8 cellular contexts compared by ENCODE assay signal in genomic region chr3:10026084-10026890, GRCh38. TPM values are rescaled to one million over a fixed set of nuclear protein-coding genes. Genes with fewer than 3 reads are reported as not detected.
DNase-seq lines count a peak whose midpoint lies in the region; ATAC-seq and TF ChIP-seq lines count a peak whose summit lies in the region.

Gene FANCD2 (plus strand): TSS chr3:10026437. CDS start chr3:10028658, 2,221 bp downstream.

- peak within 1 kb of the TSS; percentile 67 for H3K4me3 ChIP-seq in hepatocyte
- H3K4me3 ChIP-seq in retinal pigment epithelial cell (ENCODE audit: low read length), result peak within 1 kb of the TSS; percentile 97

- peak within 1 kb of the TSS; percentile 95 for H3K4me2 ChIP-seq in hepatocyte

- peaks cover 9% of the 10 kb centered on the region for H3K4me1 ChIP-seq in hepatocyte (ENCODE audit: insufficient read depth)

- WGBS in hepatocyte (ENCODE audit: low lambda C conversion rate, missing lambda C conversion rate), result under 1% methylated on average over 61 of the region's 61 CpGs

- H3K27ac ChIP-seq in hepatocyte, result peak within 1 kb of the TSS; percentile 68

- no peaks in the 10 kb centered on the region for H3K36me3 ChIP-seq in hepatocyte (replicated peaks; ENCODE audit: insufficient read depth, low read depth)

- H3K79me2 ChIP-seq in hepatocyte, result peaks cover 25% of the 10 kb centered on the region

- H3K27me3 ChIP-seq in hepatocyte, result no peaks in the 10 kb centered on the region

- H3K9me2 ChIP-seq in hepatocyte (replicated peaks; ENCODE audit: insufficient read depth), result no peaks in the 10 kb centered on the region

- DNase-seq in DMS 273 (lab: John Stamatoyannopoulos, UW; ENCODE audit: unreplicated experiment), result peak; percentile 89
- no peak for DNase-seq in DMS 273 treated with DMSO at 0.1 percent for 48 hours (lab: John Stamatoyannopoulos, UW)
- peak; percentile 79 for DNase-seq in NCI-H2029 (lab: John Stamatoyannopoulos, UW)
- peak; percentile 79 for DNase-seq in T1000 (lab: John Stamatoyannopoulos, UW)
- DNase-seq in astrocyte of the hippocampus (ENCODE audit: low read depth, low spot score), result peak; percentile 96
- peak; percentile 93 for DNase-seq in hepatocyte (ENCODE audit: low spot score)
- no peak for DNase-seq in retinal pigment epithelial cell (ENCODE audit: low read depth)

- peak; percentile 92 for ATAC-seq in HG02884 (IDR thresholded peaks at IDR 0.05; ENCODE audit: unreplicated experiment)

- no peaks in the 10 kb centered on the region for H4K20me1 ChIP-seq in hepatocyte (ENCODE audit: insufficient read depth, poor library complexity, severe bottlenecking)

- no peaks in the 10 kb centered on the region for H3K9me3 ChIP-seq in hepatocyte (ENCODE audit: low read depth)

- TF ChIP-seq CTCF in hepatocyte (IDR thresholded peaks at IDR 0.05; ENCODE audit: poor library complexity) (no peak), retinal pigment epithelial cell (conservative IDR thresholded peaks at IDR 0.05; ENCODE audit: low read depth, low read length) (no peak)

- H2AFZ ChIP-seq in hepatocyte, result peak within 1 kb of the TSS; percentile 92

RNA-seq across cellular contexts. Expression of gene FANCD2, which starts in this region (rescaled TPM):
- total RNA-seq in hepatocyte, result 7.3 and 8.8 TPM in 2 replicates
- 4.4 and 5.3 TPM in 2 replicates for polyA plus RNA-seq in hepatocyte

Comparison
In these comparisons a context has a peak if more than half of its experiments do, and no peak if none do; other contexts are left out.
1. DNase-seq: peak in DMS 273 (single experiment), NCI-H2029 (single experiment), T1000 (single experiment), astrocyte of the hippocampus (single experiment) and hepatocyte (single experiment); none in DMS 273 treated with DMSO at 0.1 percent for 48 hours (single experiment) and retinal pigment epithelial cell (single experiment).